Comparison of ENCODE assay signal across 11 cellular contexts in genomic region chr14:50099335-50099734, GRCh38. TPM values are rescaled to one million over a fixed set of nuclear protein-coding genes. Genes with fewer than 3 reads are reported as not detected.
DNase-seq lines count a peak whose midpoint lies in the region; ATAC-seq and TF ChIP-seq lines count a peak whose summit lies in the region.
"Had no signal": no experiment of that assay in that cellular context is flagged by ENCODE, and none has a peak within 500 bp of the region (broad histone marks: within the 10 kb centered on the region; RNA-seq: fewer than 3 reads in every experiment).

No MANE protein-coding gene starts in this region.

- intact Hi-C loops in CD4-positive, alpha-beta memory T cell (cut with micrococcal nuclease): no loop called here
- intact Hi-C loops in adrenal gland (cut with DNase I): no loop called here

- H3K27me3 Mint-ChIP-seq in CD4-positive, alpha-beta memory T cell: no peaks in the 10 kb centered on the region
- no peaks in the 10 kb centered on the region for H3K27me3 Mint-ChIP-seq in activated naive CD8-positive, alpha-beta T cell treated with anti-CD3 and anti-CD28 coated beads for 36 hours
- no peaks in the 10 kb centered on the region for H3K27me3 Mint-ChIP-seq in naive B cell

- H3K36me3 ChIP-seq in CD4-positive, alpha-beta memory T cell (ENCODE audit: insufficient read depth, low read length): no peaks in the 10 kb centered on the region
- no peaks in the 10 kb centered on the region for H3K36me3 ChIP-seq in adrenal gland (replicated peaks in 1 of 2)

- no peaks in the 10 kb centered on the region for H3K9me3 ChIP-seq in CD4-positive, alpha-beta memory T cell (ENCODE audit: control insufficient read depth in 1 of 2, low read length in 2 of 2)
- H3K9me3 ChIP-seq in adrenal gland (replicated peaks in 1 of 3): no peaks in the 10 kb centered on the region

- peak overlapping the region; percentile 10 to 92 (median 80) for H3K27ac Mint-ChIP-seq in CD4-positive, alpha-beta memory T cell
- peak overlapping the region; percentile 58 for H3K27ac Mint-ChIP-seq in activated naive CD8-positive, alpha-beta T cell treated with anti-CD3 and anti-CD28 coated beads for 36 hours
- peak overlapping the region in 4 of 6 donors; percentile 8 to 88 (median 56) for H3K27ac Mint-ChIP-seq in naive B cell

- peak overlapping the region in 5 of 8 donors; percentile 7 to 38 (median 28) for H3K4me3 Mint-ChIP-seq in CD4-positive, alpha-beta memory T cell
- peak overlapping the region; percentile 49 for H3K4me3 Mint-ChIP-seq in activated naive CD8-positive, alpha-beta T cell treated with anti-CD3 and anti-CD28 coated beads for 36 hours
- H3K4me3 Mint-ChIP-seq in naive B cell: peak overlapping the region in 1 of 8 donors; percentile 39

- CTCF ChIA-PET in CD4-positive, alpha-beta memory T cell (lab: Charles Lee; ENCODE audit: partially characterized antibody): interaction anchor here (0.6 to 10.1 kb wide), 6 partner anchors 12 to 248 kb away, joined by 3 to 189 read pairs (median 6); no protein-coding TSS in a partner anchor

- H3K9me3 Mint-ChIP-seq in CD4-positive, alpha-beta memory T cell: no peaks in the 10 kb centered on the region
- no peaks in the 10 kb centered on the region for H3K9me3 Mint-ChIP-seq in activated naive CD8-positive, alpha-beta T cell treated with anti-CD3 and anti-CD28 coated beads for 36 hours
- no peaks in the 10 kb centered on the region for H3K9me3 Mint-ChIP-seq in naive B cell

- no peak overlapping the region for H3K27ac ChIP-seq in CD4-positive, alpha-beta memory T cell (ENCODE audit: low read depth, low read length)
- H3K27ac ChIP-seq in adrenal gland: no peak overlapping the region

- no peak for ATAC-seq in naive B cell (ENCODE audit: low read depth in 2 of 2)

- peaks cover 3% of the 10 kb centered on the region in 2 donors for H3K36me3 Mint-ChIP-seq in CD4-positive, alpha-beta memory T cell
- peaks cover 31% of the 10 kb centered on the region for H3K36me3 Mint-ChIP-seq in activated naive CD8-positive, alpha-beta T cell treated with anti-CD3 and anti-CD28 coated beads for 36 hours
- peaks cover 15 to 16% of the 10 kb centered on the region in 2 donors for H3K36me3 Mint-ChIP-seq in naive B cell

- peaks cover 41 to 68% (median 54%) of the 10 kb centered on the region in 4 donors for H3K4me1 Mint-ChIP-seq in CD4-positive, alpha-beta memory T cell
- peaks cover 60% of the 10 kb centered on the region for H3K4me1 Mint-ChIP-seq in activated naive CD8-positive, alpha-beta T cell treated with anti-CD3 and anti-CD28 coated beads for 36 hours
- peaks cover 38 to 86% (median 53%) of the 10 kb centered on the region in 3 donors for H3K4me1 Mint-ChIP-seq in naive B cell

- TF ChIP-seq CTCF in adrenal gland (IDR thresholded peaks at IDR 0.05): no peak

- POLR2A ChIA-PET in CD4-positive, alpha-beta memory T cell (lab: Charles Lee; ENCODE audit: partially characterized antibody): interaction anchor here (1.1 to 13.3 kb wide), 8 partner anchors 11 to 236 kb away, joined by 3 to 151 read pairs (median 8); no protein-coding TSS in a partner anchor

- DNase-seq in CD4-positive, alpha-beta memory T cell: peak in 1 of 5 donors; percentile 25
- peak; percentile 8 for DNase-seq in HS-5 (ENCODE audit: low read depth)
- no peak for DNase-seq in activated naive CD8-positive, alpha-beta T cell treated with anti-CD3 and anti-CD28 coated beads for 36 hours
- DNase-seq in naive B cell: no peak
- DNase-seq in DMS 273 (lab: John Stamatoyannopoulos, UW; ENCODE audit: unreplicated experiment): no peak
- no peak for DNase-seq in adrenal gland
- DNase-seq in DMS153 treated with DMSO at 0.1 percent for 48 hours (lab: John Stamatoyannopoulos, UW; ENCODE audit: unreplicated experiment): no peak
- no peak for DNase-seq in activated CD8-positive, alpha-beta memory T cell treated with anti-CD3 and anti-CD28 coated beads, Interleukin-2, amount 50 U/mL, for 48 hours
- DNase-seq: foreskin melanocyte, KG1, NCI-H2029 treated with DMSO at 0.1 percent for 48 hours had no signal

- WGBS in adrenal gland, 4 donors: 76 to 86% (median 80%) methylated on average over 4 of the region's 4 CpGs

- H3K4me3 ChIP-seq in CD4-positive, alpha-beta memory T cell (ENCODE audit: low read length in 2 of 2): no peak overlapping the region
- H3K4me3 ChIP-seq in adrenal gland: no peak overlapping the region

- no peak for TF ChIP-seq POLR2A in adrenal gland (IDR thresholded peaks at IDR 0.05)

- no peaks in the 10 kb centered on the region for H3K27me3 ChIP-seq in CD4-positive, alpha-beta memory T cell (ENCODE audit: insufficient read depth, low read length)
- H3K27me3 ChIP-seq in adrenal gland: no peaks in the 10 kb centered on the region

- H3K4me1 ChIP-seq in CD4-positive, alpha-beta memory T cell (ENCODE audit: insufficient read depth, low read length): peaks cover 69% of the 10 kb centered on the region
- no peaks in the 10 kb centered on the region for H3K4me1 ChIP-seq in adrenal gland (replicated peaks in 1 of 2)

RNA-seq across cellular contexts. Expression of gene VCPKMT, which starts 17.0 kb away (rescaled TPM):
- 10 to 100 TPM; 17.3 to 20.1 TPM for total RNA-seq in CD4-positive, alpha-beta memory T cell
- polyA plus RNA-seq in CD4-positive, alpha-beta memory T cell: 10 to 100 TPM; 13.0 to 13.2 TPM
- total RNA-seq in activated naive CD8-positive, alpha-beta T cell treated with anti-CD3 and anti-CD28 coated beads for 36 hours: 10 to 100 TPM; 13.3 to 14.3 TPM
- 10 to 100 TPM; 24.5 to 43.3 (median 36.5) TPM for polyA plus RNA-seq in naive B cell (ENCODE audit: low read depth in 6 of 6)
- total RNA-seq in adrenal gland: 1 to 10 TPM; 1.0 to 9.4 (median 8.0) TPM
- polyA plus RNA-seq in adrenal gland: 10 to 100 TPM in 2 of 3 donors, 1 to 10 TPM in 1; 7.7 to 31.2 (median 13.4) TPM
